Comparison of ENCODE assay signal across 10 cellular contexts in the genomic region with DNA sequence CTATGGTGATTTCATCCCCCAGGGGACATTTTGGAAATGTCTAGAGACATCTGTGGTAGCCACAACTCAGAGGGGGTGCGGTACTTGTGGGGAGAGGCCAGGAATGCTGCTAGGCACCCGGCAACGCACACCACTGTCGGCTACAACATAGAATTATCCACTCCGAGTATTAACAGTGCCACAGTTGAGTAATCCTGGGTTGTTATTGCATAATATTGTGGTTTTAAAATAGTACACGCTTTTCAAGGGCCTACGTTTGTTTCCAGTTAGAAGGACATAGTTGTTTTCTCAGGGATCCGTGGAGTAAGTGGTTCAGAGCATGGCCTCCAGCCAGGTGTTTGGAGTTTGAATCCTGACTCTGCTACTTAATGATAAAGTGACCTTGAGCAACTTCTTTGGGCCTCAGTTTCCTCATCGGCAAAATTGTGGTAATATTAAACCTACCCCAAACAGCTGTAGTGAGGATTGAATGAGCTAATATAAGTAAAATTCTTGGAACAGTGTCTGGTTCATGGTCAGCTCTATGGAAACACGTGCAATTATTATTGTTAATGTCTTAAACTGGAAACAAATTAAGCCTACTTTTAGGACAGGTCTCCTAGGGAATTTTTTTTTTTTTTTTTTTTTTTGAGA. TPM values are rescaled to one million over a fixed set of nuclear protein-coding genes. Genes with fewer than 3 reads are reported as not detected.
DNase-seq lines count a peak whose midpoint lies in the region; ATAC-seq lines count a peak whose summit lies in the region.
"Had no signal": no experiment of that assay in that cellular context is flagged by ENCODE, and none has a peak within 500 bp of the region (broad histone marks: within the 10 kb centered on the region; RNA-seq: fewer than 3 reads in every experiment).

No MANE protein-coding gene starts in this region.

- peak overlapping the region; percentile 40 for H3K27ac ChIP-seq in caudate nucleus (ENCODE audit: low read depth, low read length)
- H3K27ac ChIP-seq: SJSA1 had no signal

- POLR2A ChIA-PET in activated CD4-positive, alpha-beta memory T cell treated with anti-CD3 and anti-CD28 coated beads, Interleukin-2, amount 10 ng/mL, durations not matched to agents 7 days and 5 days (lab: Charles Lee): no interaction called here
- POLR2A ChIA-PET in activated CD8-positive, alpha-beta T cell treated with anti-CD3 and anti-CD28 coated beads, Interleukin-2, amount 10 ng/mL, durations not matched to agents 7 days and 5 days (lab: Charles Lee): no interaction called here

- CTCF ChIA-PET in activated CD4-positive, alpha-beta memory T cell treated with anti-CD3 and anti-CD28 coated beads, Interleukin-2, amount 10 ng/mL, durations not matched to agents 7 days and 5 days (lab: Charles Lee): interaction anchor here (0.7 kb wide), 2 partner anchors 138 to 275 kb away, joined by 3 read pairs; no protein-coding TSS in a partner anchor
- CTCF ChIA-PET in activated CD8-positive, alpha-beta T cell treated with anti-CD3 and anti-CD28 coated beads, Interleukin-2, amount 10 ng/mL, durations not matched to agents 7 days and 5 days (lab: Charles Lee): interaction anchor here (1.2 kb wide), 1 partner anchor 96 kb away, joined by 3 read pairs; a partner anchor contains a TSS

- DNase-seq in NCI-H2107 (lab: John Stamatoyannopoulos, UW): peak; percentile 85
- no peak for DNase-seq in caudate nucleus (lab: John Stamatoyannopoulos, UW)
- peak; percentile 19 for DNase-seq in midbrain (lab: John Stamatoyannopoulos, UW)
- DNase-seq in activated CD4-positive, alpha-beta memory T cell treated with anti-CD3 and anti-CD28 coated beads, Interleukin-2, amount 10 ng/mL, durations not matched to agents 7 days and 5 days: no peak
- no peak for DNase-seq in activated CD8-positive, alpha-beta T cell treated with anti-CD3 and anti-CD28 coated beads, Interleukin-2, amount 10 ng/mL, durations not matched to agents 7 days and 5 days
- DNase-seq: naive B cell had no signal

- peak; percentile 60 for ATAC-seq in GM18511 (IDR thresholded peaks at IDR 0.05; ENCODE audit: unreplicated experiment)
- no peak for ATAC-seq in HG03139 (IDR thresholded peaks at IDR 0.05; ENCODE audit: unreplicated experiment)
- ATAC-seq in activated CD8-positive, alpha-beta T cell treated with anti-CD3 and anti-CD28 coated beads, Interleukin-2, amount 10 ng/mL, durations not matched to agents 7 days and 5 days: no peak
- no peak for ATAC-seq in GM18861 (IDR thresholded peaks at IDR 0.05; ENCODE audit: unreplicated experiment)

- no peak overlapping the region for H3K4me3 Mint-ChIP-seq in activated CD4-positive, alpha-beta memory T cell treated with anti-CD3 and anti-CD28 coated beads, Interleukin-2, amount 10 ng/mL, durations not matched to agents 7 days and 5 days
- H3K4me3 Mint-ChIP-seq in activated CD8-positive, alpha-beta T cell treated with anti-CD3 and anti-CD28 coated beads, Interleukin-2, amount 10 ng/mL, durations not matched to agents 7 days and 5 days: no peak overlapping the region
- H3K4me3 Mint-ChIP-seq: naive B cell had no signal

- H3K4me1 Mint-ChIP-seq in activated CD4-positive, alpha-beta memory T cell treated with anti-CD3 and anti-CD28 coated beads, Interleukin-2, amount 10 ng/mL, durations not matched to agents 7 days and 5 days: peaks cover 16% of the 10 kb centered on the region
- H3K4me1 Mint-ChIP-seq in activated CD8-positive, alpha-beta T cell treated with anti-CD3 and anti-CD28 coated beads, Interleukin-2, amount 10 ng/mL, durations not matched to agents 7 days and 5 days (ENCODE audit: low read depth): peaks cover 12% of the 10 kb centered on the region

- no peaks in the 10 kb centered on the region for H3K36me3 Mint-ChIP-seq in activated CD4-positive, alpha-beta memory T cell treated with anti-CD3 and anti-CD28 coated beads, Interleukin-2, amount 10 ng/mL, durations not matched to agents 7 days and 5 days (ENCODE audit: low read depth)
- H3K36me3 Mint-ChIP-seq in activated CD8-positive, alpha-beta T cell treated with anti-CD3 and anti-CD28 coated beads, Interleukin-2, amount 10 ng/mL, durations not matched to agents 7 days and 5 days (ENCODE audit: low read depth): peaks cover 2% of the 10 kb centered on the region

- H3K27me3 Mint-ChIP-seq in activated CD4-positive, alpha-beta memory T cell treated with anti-CD3 and anti-CD28 coated beads, Interleukin-2, amount 10 ng/mL, durations not matched to agents 7 days and 5 days: peaks cover 34% of the 10 kb centered on the region
- H3K27me3 Mint-ChIP-seq in activated CD8-positive, alpha-beta T cell treated with anti-CD3 and anti-CD28 coated beads, Interleukin-2, amount 10 ng/mL, durations not matched to agents 7 days and 5 days (ENCODE audit: low read depth): peaks cover 35% of the 10 kb centered on the region

- peaks cover 2% of the 10 kb centered on the region for H3K9me3 Mint-ChIP-seq in activated CD4-positive, alpha-beta memory T cell treated with anti-CD3 and anti-CD28 coated beads, Interleukin-2, amount 10 ng/mL, durations not matched to agents 7 days and 5 days
- H3K9me3 Mint-ChIP-seq in activated CD8-positive, alpha-beta T cell treated with anti-CD3 and anti-CD28 coated beads, Interleukin-2, amount 10 ng/mL, durations not matched to agents 7 days and 5 days (ENCODE audit: insufficient read depth): peaks cover 8% of the 10 kb centered on the region

- H3K27ac Mint-ChIP-seq in activated CD4-positive, alpha-beta memory T cell treated with anti-CD3 and anti-CD28 coated beads, Interleukin-2, amount 10 ng/mL, durations not matched to agents 7 days and 5 days: no peak overlapping the region
- H3K27ac Mint-ChIP-seq in activated CD8-positive, alpha-beta T cell treated with anti-CD3 and anti-CD28 coated beads, Interleukin-2, amount 10 ng/mL, durations not matched to agents 7 days and 5 days: no peak overlapping the region
- H3K27ac Mint-ChIP-seq: naive B cell had no signal

RNA-seq across cellular contexts. Expression of a gene that starts 24.5 kb away (rescaled TPM):
- total RNA-seq in activated CD4-positive, alpha-beta memory T cell treated with anti-CD3 and anti-CD28 coated beads, Interleukin-2, amount 10 ng/mL, durations not matched to agents 7 days and 5 days: not detected
- total RNA-seq in activated CD8-positive, alpha-beta T cell treated with anti-CD3 and anti-CD28 coated beads, Interleukin-2, amount 10 ng/mL, durations not matched to agents 7 days and 5 days: not detected

RNA-seq across cellular contexts. Expression of a gene that starts 25.1 kb away (rescaled TPM):
- not detected for total RNA-seq in activated CD4-positive, alpha-beta memory T cell treated with anti-CD3 and anti-CD28 coated beads, Interleukin-2, amount 10 ng/mL, durations not matched to agents 7 days and 5 days
- not detected for total RNA-seq in activated CD8-positive, alpha-beta T cell treated with anti-CD3 and anti-CD28 coated beads, Interleukin-2, amount 10 ng/mL, durations not matched to agents 7 days and 5 days
- total RNA-seq: SJSA1 had no signal

RNA-seq across cellular contexts. Expression of a gene that starts 53.1 kb away (rescaled TPM):
- not detected for total RNA-seq in activated CD4-positive, alpha-beta memory T cell treated with anti-CD3 and anti-CD28 coated beads, Interleukin-2, amount 10 ng/mL, durations not matched to agents 7 days and 5 days
- total RNA-seq in activated CD8-positive, alpha-beta T cell treated with anti-CD3 and anti-CD28 coated beads, Interleukin-2, amount 10 ng/mL, durations not matched to agents 7 days and 5 days: not detected
- total RNA-seq: SJSA1 had no signal

Comparison
In these comparisons a context has a peak if more than half of its experiments do, and no peak if none do; other contexts are left out.
1. DNase-seq: peak in NCI-H2107 (single experiment) and midbrain (single experiment); none in caudate nucleus (0 of 61), activated CD4-positive, alpha-beta memory T cell treated with anti-CD3 and anti-CD28 coated beads, Interleukin-2, amount 10 ng/mL, durations not matched to agents 7 days and 5 days (single experiment) and activated CD8-positive, alpha-beta T cell treated with anti-CD3 and anti-CD28 coated beads, Interleukin-2, amount 10 ng/mL, durations not matched to agents 7 days and 5 days (single experiment).